Comparison of ENCODE assay signal across 8 cellular contexts in the genomic region with DNA sequence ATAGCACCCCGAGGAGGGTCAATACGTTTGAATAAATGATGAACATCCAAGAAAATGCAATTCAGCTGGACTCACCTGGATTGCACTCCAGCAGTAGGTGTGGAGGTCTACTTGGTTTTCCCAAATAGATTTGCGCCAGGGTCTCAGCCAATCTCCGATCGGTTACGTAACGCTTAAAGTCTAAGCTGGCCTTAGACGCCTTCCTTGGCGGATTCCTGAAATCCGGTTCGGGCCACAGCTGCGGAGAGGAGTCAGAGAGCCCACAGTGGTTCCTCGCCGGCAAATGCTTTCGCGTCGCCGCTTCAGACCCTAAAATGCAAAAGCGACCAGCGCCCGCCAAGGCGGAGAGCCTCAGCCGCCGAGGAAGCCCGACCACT. TPM values are rescaled to one million over a fixed set of nuclear protein-coding genes. Genes with fewer than 3 reads are reported as not detected.
DNase-seq lines count a peak whose midpoint lies in the region; ATAC-seq and TF ChIP-seq lines count a peak whose summit lies in the region.

No MANE protein-coding gene starts in this region.

- peak overlapping the region; percentile 97 for H3K27ac Mint-ChIP-seq in CD8-positive, alpha-beta T cell
- peak overlapping the region; percentile 94 for H3K27ac Mint-ChIP-seq in HFFc6

- no peak for TF ChIP-seq CTCF in CD8-positive, alpha-beta T cell (IDR thresholded peaks at IDR 0.05)
- TF ChIP-seq CTCF in HFFc6 (IDR thresholded peaks at IDR 0.05): no peak
- TF ChIP-seq CTCF in VCaP (conservative IDR thresholded peaks at IDR 0.05): no peak
- TF ChIP-seq CTCF in left ventricle myocardium inferior (IDR thresholded peaks at IDR 0.05; ENCODE audit: borderline replicate concordance): no peak

- DNase-seq in CD8-positive, alpha-beta T cell: no peak
- DNase-seq in HFFc6 (no peak), left ventricle myocardium inferior (no peak), skeletal muscle cell (ENCODE audit: low read depth) (no peak), RPMI8226 (no peak), occipital lobe (lab: John Stamatoyannopoulos, UW) (no peak)

- intact Hi-C loops in CD8-positive, alpha-beta T cell (cut with DNase I, micrococcal nuclease): loop anchor here (1.0 to 10.0 kb wide), 14 partner anchors 37 to 1913 kb away; a partner anchor contains a TSS
- intact Hi-C loops in left ventricle myocardium inferior (cut with micrococcal nuclease): no loop called here

- H3K9me3 Mint-ChIP-seq in CD8-positive, alpha-beta T cell: no peaks in the 10 kb centered on the region
- H3K9me3 Mint-ChIP-seq in HFFc6: peaks cover 12% of the 10 kb centered on the region

- H3K4me1 ChIP-seq in CD8-positive, alpha-beta T cell (ENCODE audit: insufficient read depth, low read length): peaks cover 45% of the 10 kb centered on the region
- peaks cover 68% of the 10 kb centered on the region for H3K4me1 ChIP-seq in left ventricle myocardium inferior

- no peaks in the 10 kb centered on the region for H3K27me3 ChIP-seq in CD8-positive, alpha-beta T cell (ENCODE audit: insufficient read depth, low read length)
- no peaks in the 10 kb centered on the region for H3K27me3 ChIP-seq in left ventricle myocardium inferior (ENCODE audit: low read depth)

- H3K27ac ChIP-seq in CD8-positive, alpha-beta T cell (ENCODE audit: low read depth, low read length): peak overlapping the region; percentile 83
- peak overlapping the region; percentile 92 for H3K27ac ChIP-seq in VCaP
- peak overlapping the region; percentile 96 for H3K27ac ChIP-seq in left ventricle myocardium inferior (replicated peaks)

- H3K4me3 Mint-ChIP-seq in CD8-positive, alpha-beta T cell: peak overlapping the region; percentile 98
- peak overlapping the region; percentile 99 for H3K4me3 Mint-ChIP-seq in HFFc6

- peaks cover 4% of the 10 kb centered on the region for H3K36me3 ChIP-seq in CD8-positive, alpha-beta T cell (ENCODE audit: insufficient read depth, low read length)
- peaks cover 11% of the 10 kb centered on the region for H3K36me3 ChIP-seq in left ventricle myocardium inferior

- no peak for ATAC-seq in CD8-positive, alpha-beta T cell
- no peak for ATAC-seq in GM21723 (IDR thresholded peaks at IDR 0.05; ENCODE audit: unreplicated experiment)

- H3K27me3 Mint-ChIP-seq in CD8-positive, alpha-beta T cell (ENCODE audit: low read depth): no peaks in the 10 kb centered on the region
- H3K27me3 Mint-ChIP-seq in HFFc6 (ENCODE audit: insufficient read depth): peaks cover 2% of the 10 kb centered on the region

- peaks cover 53% of the 10 kb centered on the region for H3K4me1 Mint-ChIP-seq in CD8-positive, alpha-beta T cell (ENCODE audit: low read depth)
- peaks cover 39% of the 10 kb centered on the region for H3K4me1 Mint-ChIP-seq in HFFc6 (ENCODE audit: low read depth)

- H3K4me3 ChIP-seq in CD8-positive, alpha-beta T cell (ENCODE audit: low read depth, low read length): peak overlapping the region; percentile 92
- H3K4me3 ChIP-seq in left ventricle myocardium inferior (peak overlapping the region; percentile 89), skeletal muscle cell (ENCODE audit: low read depth, low read length) (peak overlapping the region; percentile 94)

- H3K9me3 ChIP-seq in CD8-positive, alpha-beta T cell (ENCODE audit: low read length): no peaks in the 10 kb centered on the region
- H3K9me3 ChIP-seq in left ventricle myocardium inferior (replicated peaks): no peaks in the 10 kb centered on the region

- H3K36me3 Mint-ChIP-seq in CD8-positive, alpha-beta T cell: peaks cover 34% of the 10 kb centered on the region
- peaks cover 44% of the 10 kb centered on the region for H3K36me3 Mint-ChIP-seq in HFFc6 (ENCODE audit: low read depth)

- POLR2A ChIA-PET in CD8-positive, alpha-beta T cell (lab: Charles Lee): interaction anchor here (1.0 kb wide), 2 partner anchors 59 to 82 kb away, joined by 4 read pairs; a partner anchor contains a TSS

- CTCF ChIA-PET in CD8-positive, alpha-beta T cell (lab: Charles Lee): interaction anchor here (1.2 kb wide), 1 partner anchor 807 kb away, joined by 3 read pairs; no protein-coding TSS in a partner anchor

RNA-seq across cellular contexts. Expression of a gene that starts 0.3 kb away (rescaled TPM):
- total RNA-seq in CD8-positive, alpha-beta T cell: 10 to 100 TPM; 15.8 to 16.4 TPM
- total RNA-seq in HFFc6 (2021; fragmentation: NEBNext Ultra II Directional; extraction: Animal tissue kit (Norgen Biotek cat#: 25700)): 10 to 100 TPM; 21.2 to 25.0 (median 23.0) TPM
- 18.3 TPM for total RNA-seq in left ventricle myocardium inferior
- total RNA-seq in occipital lobe: 17.0 TPM

RNA-seq across cellular contexts. Expression of a gene that starts 0.5 kb away (rescaled TPM):
- 10 to 100 TPM; 64.1 to 64.4 TPM for total RNA-seq in CD8-positive, alpha-beta T cell
- 10 to 100 TPM; 56.4 to 67.9 (median 59.6) TPM for total RNA-seq in HFFc6 (2021; fragmentation: NEBNext Ultra II Directional; extraction: Animal tissue kit (Norgen Biotek cat#: 25700))
- total RNA-seq in left ventricle myocardium inferior: 18.9 TPM
- 32.4 TPM for total RNA-seq in occipital lobe

RNA-seq across cellular contexts. Expression of a gene that starts 58.7 kb away (rescaled TPM):
- total RNA-seq in CD8-positive, alpha-beta T cell: 10 to 100 TPM; 20.5 to 21.2 TPM
- total RNA-seq in HFFc6 (2021; fragmentation: NEBNext Ultra II Directional; extraction: Animal tissue kit (Norgen Biotek cat#: 25700)): 10 to 100 TPM; 28.4 to 37.9 (median 31.2) TPM
- total RNA-seq in left ventricle myocardium inferior (9.9 TPM), occipital lobe (25.3 TPM)
